In genomic region chr2:27086090-27086721, GRCh38 we compare ENCODE assay signal across 8 cellular contexts. TPM values are rescaled to one million over a fixed set of nuclear protein-coding genes. Genes with fewer than 3 reads are reported as not detected.
A peak's percentile ranks its signal among the peaks of the same experiment; 100 is the strongest.
DNase-seq lines count a peak whose midpoint lies in the region; TF ChIP-seq lines count a peak whose summit lies in the region.

No MANE protein-coding gene starts in this region.

- H3K18ac ChIP-seq in mesenchymal stem cell (ENCODE audit: low read depth in 1 of 2, low read length in 2 of 2), result peak overlapping the region in 1 of 2 experiments; percentile 86

- peak overlapping the region; percentile 70 for H2AFZ ChIP-seq in mesenchymal stem cell (ENCODE audit: low read depth, low read length)

- peak overlapping the region; percentile 78 to 97 for H3K4ac ChIP-seq in mesenchymal stem cell (ENCODE audit: low read depth in 1 of 2, low read length in 2 of 2)

- H3K4me3 ChIP-seq in effector memory CD4-positive, alpha-beta T cell (ENCODE audit: insufficient read depth, low read depth, low read length, poor library complexity, severe bottlenecking), result peak overlapping the region; percentile 71
- peak overlapping the region; percentile 63 to 79 for H3K4me3 ChIP-seq in mesenchymal stem cell (ENCODE audit: insufficient read depth in 1 of 2, low read depth in 1 of 2, low read length in 2 of 2)

- no peak overlapping the region for H2BK5ac ChIP-seq in mesenchymal stem cell (ENCODE audit: low read depth, low read length, poor library complexity, severe bottlenecking)

- peak overlapping the region; percentile 85 for H3K27ac ChIP-seq in effector memory CD4-positive, alpha-beta T cell (ENCODE audit: insufficient read depth, low read length, poor library complexity, severe bottlenecking)
- H3K27ac ChIP-seq in mesenchymal stem cell (ENCODE audit: low read length, poor library complexity, severe bottlenecking), result no peak overlapping the region

- DNase-seq in COR-L47 (lab: John Stamatoyannopoulos, UW), result peak; percentile 87
- DNase-seq in GM20000 (ENCODE audit: low spot score), result peak; percentile 100
- peak; percentile 58 for DNase-seq in HS-5 (ENCODE audit: low read depth)
- peak; percentile 84 for DNase-seq in NK-92 treated with Interleukin-12 subunit alpha and Interleukin-12 subunit beta, amount 100 ng/mL, for 24 hours (lab: John Stamatoyannopoulos, UW)
- DNase-seq in activated CD8-positive, alpha-beta memory T cell treated with anti-CD3 and anti-CD28 coated beads for 4 hours (ENCODE audit: low read depth in 2 of 2), result peak; percentile 93 to 97
- DNase-seq in effector memory CD4-positive, alpha-beta T cell, result peak; percentile 94 to 97 (median 95)
- DNase-seq in mesenchymal stem cell, result peak; percentile 89
- peak; percentile 87 for DNase-seq in stimulated activated CD8-positive, alpha-beta memory T cell treated with anti-CD3 and anti-CD28 coated beads, Interleukin-12 subunit alpha, Interleukin-12 subunit beta, amount 100 ng/mL, for 24 hours (ENCODE audit: extremely low read depth)

- peak overlapping the region; percentile 96 for H3K4me2 ChIP-seq in mesenchymal stem cell (ENCODE audit: low read length, poor library complexity, severe bottlenecking)

- H4K91ac ChIP-seq in mesenchymal stem cell (ENCODE audit: low read length), result peak overlapping the region; percentile 91

- peak overlapping the region in 1 of 2 experiments; percentile 75 for H2BK12ac ChIP-seq in mesenchymal stem cell (ENCODE audit: low read length in 2 of 2)

- H2BK120ac ChIP-seq in mesenchymal stem cell (ENCODE audit: low read depth, low read length), result peak overlapping the region; percentile 64

- H3K79me1 ChIP-seq in mesenchymal stem cell (replicated peaks; ENCODE audit: low read length, poor library complexity, severe bottlenecking), result no peaks in the 10 kb centered on the region

- no peaks in the 10 kb centered on the region for H3K27me3 ChIP-seq in effector memory CD4-positive, alpha-beta T cell (replicated peaks; ENCODE audit: control insufficient read depth, insufficient read depth, low read length, poor library complexity, severe bottlenecking)
- H3K27me3 ChIP-seq in mesenchymal stem cell (ENCODE audit: control insufficient read depth in 1 of 2, insufficient read depth in 1 of 2, low read length in 2 of 2), result peaks cover 0 to 8% of the 10 kb centered on the region in 2 experiments

- no peaks in the 10 kb centered on the region for H3K36me3 ChIP-seq in effector memory CD4-positive, alpha-beta T cell (ENCODE audit: control insufficient read depth, insufficient read depth, low read length)
- peaks cover 11 to 14% of the 10 kb centered on the region in 2 experiments for H3K36me3 ChIP-seq in mesenchymal stem cell (ENCODE audit: control insufficient read depth in 1 of 2, insufficient read depth in 2 of 2, low read depth in 1 of 2, low read length in 2 of 2)

- peak overlapping the region; percentile 82 for H2BK15ac ChIP-seq in mesenchymal stem cell (ENCODE audit: low read depth, poor library complexity, severe bottlenecking)

- TF ChIP-seq CTCF in GM20000 (IDR thresholded peaks at IDR 0.05; ENCODE audit: extremely low read depth, missing control alignments), result peak; percentile 94

- H3K14ac ChIP-seq in mesenchymal stem cell (ENCODE audit: low read length in 2 of 2), result peak overlapping the region in 1 of 2 experiments; percentile 74

- H3K9ac ChIP-seq in mesenchymal stem cell (ENCODE audit: low read length), result peak overlapping the region; percentile 89

- peak overlapping the region; percentile 89 for H4K8ac ChIP-seq in mesenchymal stem cell (ENCODE audit: low read length)

- WGBS in mesenchymal stem cell, result 3% methylated on average over 44 of the region's 80 CpGs

- H3K23ac ChIP-seq in mesenchymal stem cell (ENCODE audit: low read length in 2 of 2), result peak overlapping the region in 1 of 2 experiments; percentile 48

- H2AK5ac ChIP-seq in mesenchymal stem cell (ENCODE audit: low read length, severe bottlenecking), result no peak overlapping the region

- H3K4me1 ChIP-seq in effector memory CD4-positive, alpha-beta T cell (ENCODE audit: control insufficient read depth, insufficient read depth, low read length, poor library complexity, severe bottlenecking), result peaks cover 28% of the 10 kb centered on the region
- H3K4me1 ChIP-seq in mesenchymal stem cell (ENCODE audit: control insufficient read depth, insufficient read depth, low read depth, low read length), result peaks cover 17% of the 10 kb centered on the region

- H3K9me3 ChIP-seq in effector memory CD4-positive, alpha-beta T cell (ENCODE audit: control insufficient read depth, low read length), result no peaks in the 10 kb centered on the region
- no peaks in the 10 kb centered on the region for H3K9me3 ChIP-seq in mesenchymal stem cell (ENCODE audit: control insufficient read depth, low read length)

RNA-seq across cellular contexts. Expression of gene KHK, which starts 0.4 kb away (rescaled TPM):
- 0.29 TPM for polyA plus RNA-seq in mesenchymal stem cell (2013, experiment 1 of 2)
- polyA plus RNA-seq in mesenchymal stem cell (2013, experiment 2 of 2), result 0.38 TPM

RNA-seq across cellular contexts. Expression of gene EMILIN1, which starts 7.8 kb away (rescaled TPM):
- 122 TPM for polyA plus RNA-seq in mesenchymal stem cell (2013, experiment 1 of 2)
- polyA plus RNA-seq in mesenchymal stem cell (2013, experiment 2 of 2), result 129 TPM

RNA-seq across cellular contexts. Expression of gene OST4, which starts 14.8 kb away (rescaled TPM):
- 1,831 TPM for polyA plus RNA-seq in mesenchymal stem cell (2013, experiment 1 of 2)
- 1,802 TPM for polyA plus RNA-seq in mesenchymal stem cell (2013, experiment 2 of 2)

RNA-seq across cellular contexts. Expression of gene CGREF1, which starts 32.7 kb away (rescaled TPM):
- 0.68 TPM for polyA plus RNA-seq in mesenchymal stem cell (2013, experiment 1 of 2)
- polyA plus RNA-seq in mesenchymal stem cell (2013, experiment 2 of 2), result 0.84 TPM

RNA-seq across cellular contexts. Expression of gene AGBL5, which starts 34.7 kb away (rescaled TPM):
- 18.2 TPM for polyA plus RNA-seq in mesenchymal stem cell (2013, experiment 1 of 2)
- 17.4 TPM for polyA plus RNA-seq in mesenchymal stem cell (2013, experiment 2 of 2)
